Comparison of ENCODE assay signal across 8 cellular contexts in genomic region chr2:175181877-175182308, GRCh38. TPM values are rescaled to one million over a fixed set of nuclear protein-coding genes. Genes with fewer than 3 reads are reported as not detected.
DNase-seq lines count a peak whose midpoint lies in the region; ATAC-seq and TF ChIP-seq lines count a peak whose summit lies in the region.

No MANE protein-coding gene starts in this region.

- H3K4me3 ChIP-seq in CD8-positive, alpha-beta T cell (ENCODE audit: low read depth, low read length) = peak overlapping the region; percentile 88
- H3K4me3 ChIP-seq in LNCaP clone FGC (ENCODE audit: low read depth, low read length) (peak overlapping the region; percentile 91), duodenal mucosa (ENCODE audit: low read depth in 1 of 2, low read length in 2 of 2) (peak overlapping the region; percentile 89 to 96), neuron (ENCODE audit: low read length) (peak overlapping the region; percentile 64)

- H3K4me3 Mint-ChIP-seq in CD8-positive, alpha-beta T cell = peak overlapping the region; percentile 94

- peaks cover 30% of the 10 kb centered on the region for H3K36me3 Mint-ChIP-seq in CD8-positive, alpha-beta T cell

- H3K27me3 Mint-ChIP-seq in CD8-positive, alpha-beta T cell (ENCODE audit: low read depth) = no peaks in the 10 kb centered on the region

- DNase-seq in CD8-positive, alpha-beta T cell = no peak
- DNase-seq in LNCaP clone FGC (ENCODE audit: low read depth) = no peak
- no peak for DNase-seq in pons (ENCODE audit: low spot score)
- no peak for DNase-seq in COLO829 (ENCODE audit: low spot score)
- no peak for DNase-seq in occipital lobe (lab: John Stamatoyannopoulos, UW)

- POLR2A ChIA-PET in CD8-positive, alpha-beta T cell (lab: Charles Lee) = interaction anchor here (1.1 to 1.2 kb wide), 2 partner anchors 13 to 15 kb away, joined by 3 read pairs; partner anchors contain the start of gene ATF2

- H3K9me3 Mint-ChIP-seq in CD8-positive, alpha-beta T cell = no peaks in the 10 kb centered on the region

- CTCF ChIA-PET in CD8-positive, alpha-beta T cell (lab: Charles Lee) = interaction anchor here (1.9 kb wide), 1 partner anchor 22 kb away, joined by 4 read pairs; no protein-coding TSS in a partner anchor

- no peaks in the 10 kb centered on the region for H3K27me3 ChIP-seq in CD8-positive, alpha-beta T cell (ENCODE audit: insufficient read depth, low read length)
- H3K27me3 ChIP-seq in duodenal mucosa (ENCODE audit: control insufficient read depth in 1 of 2, insufficient read depth in 2 of 2, low read length in 2 of 2) (no peaks in the 10 kb centered on the region), neuron (ENCODE audit: insufficient read depth, low read length) (no peaks in the 10 kb centered on the region)

- no peak for TF ChIP-seq CTCF in CD8-positive, alpha-beta T cell (IDR thresholded peaks at IDR 0.05)
- TF ChIP-seq CTCF in LNCaP clone FGC (IDR thresholded peaks at IDR 0.05; ENCODE audit: control insufficient read depth, extremely low read depth, insufficient read depth) = no peak

- peak overlapping the region; percentile 76 for H3K27ac ChIP-seq in CD8-positive, alpha-beta T cell (ENCODE audit: low read depth, low read length)
- H3K27ac ChIP-seq in duodenal mucosa (ENCODE audit: low read depth, low read length) = peak overlapping the region; percentile 92

- intact Hi-C loops in CD8-positive, alpha-beta T cell (cut with DNase I, micrococcal nuclease) = loop anchor here (1.0 to 10.0 kb wide), 6 partner anchors 14 to 937 kb away; partner anchors contain the start of genes ATF2 (in 2 of the 2), OLA1 (in 1 of the 2) and SCRN3 (in 1 of the 2)

- peak overlapping the region; percentile 87 for H3K27ac Mint-ChIP-seq in CD8-positive, alpha-beta T cell

- peak overlapping the region; percentile 91 for H2AFZ ChIP-seq in neuron (ENCODE audit: low read depth, low read length)

- H3K36me3 ChIP-seq in CD8-positive, alpha-beta T cell (ENCODE audit: insufficient read depth, low read length) = peaks cover 17% of the 10 kb centered on the region
- H3K36me3 ChIP-seq in duodenal mucosa (ENCODE audit: control insufficient read depth in 1 of 2, insufficient read depth in 2 of 2, low read length in 2 of 2) (peaks cover 22 to 32% of the 10 kb centered on the region in 2 donors), neuron (ENCODE audit: insufficient read depth, low read length) (peaks cover 30% of the 10 kb centered on the region)

- H3K9me3 ChIP-seq in CD8-positive, alpha-beta T cell (ENCODE audit: low read length) = no peaks in the 10 kb centered on the region
- H3K9me3 ChIP-seq in duodenal mucosa (ENCODE audit: control insufficient read depth in 1 of 2, low read length in 2 of 2) (no peaks in the 10 kb centered on the region), neuron (ENCODE audit: low read length) (no peaks in the 10 kb centered on the region)

- ATAC-seq in CD8-positive, alpha-beta T cell = no peak
- ATAC-seq in GM19467 (IDR thresholded peaks at IDR 0.05; ENCODE audit: unreplicated experiment) = no peak

- H3K4me1 ChIP-seq in CD8-positive, alpha-beta T cell (ENCODE audit: insufficient read depth, low read length) = peaks cover 13% of the 10 kb centered on the region
- H3K4me1 ChIP-seq in duodenal mucosa (ENCODE audit: control insufficient read depth in 1 of 2, insufficient read depth in 2 of 2, low read length in 2 of 2) (peaks cover 11 to 12% of the 10 kb centered on the region in 2 donors), neuron (ENCODE audit: insufficient read depth, low read length) (peaks cover 10% of the 10 kb centered on the region)

- H3K9ac ChIP-seq in duodenal mucosa (ENCODE audit: low read depth in 1 of 2, low read length in 2 of 2) = peak overlapping the region in 1 of 2 donors; percentile 98

- peaks cover 25% of the 10 kb centered on the region for H3K4me1 Mint-ChIP-seq in CD8-positive, alpha-beta T cell (ENCODE audit: low read depth)

RNA-seq across cellular contexts. Expression of gene ATP5MC3, which starts 0.4 kb away (rescaled TPM):
- total RNA-seq in CD8-positive, alpha-beta T cell = 10 to 100 TPM; 70.2 to 73.4 TPM
- total RNA-seq in occipital lobe = 55.1 TPM

RNA-seq across cellular contexts. Expression of gene ATF2, which starts 13.9 kb away (rescaled TPM):
- total RNA-seq in CD8-positive, alpha-beta T cell = 10 to 100 TPM; 42.9 to 43.6 TPM
- total RNA-seq in occipital lobe = 158 TPM
